Comparison of ENCODE assay signal across 1 cellular context in genomic region chr12:31875609-31875964, GRCh38.
TF ChIP-seq lines count a peak whose summit lies in the region.

No MANE protein-coding gene starts in this region.

TF ChIP-seq in GM23338, 12 proteins besides CTCF, POLR2A, EP300 and RAD21 (continued from another document):
- no peak for TF ChIP-seq ZNF462 (CRISPR knock-in tag; IDR thresholded peaks at IDR 0.05)
TF ChIP-seq in GM23338: peak in this region for 0.
